13 cellular contexts compared by ENCODE assay signal in genomic region chr19:628168-628567, GRCh38. TPM values are rescaled to one million over a fixed set of nuclear protein-coding genes. Genes with fewer than 3 reads are reported as not detected.
A peak's percentile ranks its signal among the peaks of the same experiment; 100 is the strongest.
DNase-seq lines count a peak whose midpoint lies in the region; ATAC-seq, FAIRE-seq and TF ChIP-seq lines count a peak whose summit lies in the region.
"Had no signal": no experiment of that assay in that cellular context is flagged by ENCODE, and none has a peak within 500 bp of the region (broad histone marks: within the 10 kb centered on the region; RNA-seq: fewer than 3 reads in every experiment).

No MANE protein-coding gene starts in this region.

- 94% methylated on average over 13 of the region's 19 CpGs for WGBS in HepG2 (ENCODE audit: low lambda C conversion rate)
- WGBS in right lobe of liver (ENCODE audit: insufficient coverage, low coverage, low lambda C conversion rate, missing lambda C conversion rate), result 83% methylated on average over 4 of the region's 19 CpGs

- H3K4me1 ChIP-seq in HepG2 (ENCODE audit: insufficient read depth, low read length), result peaks cover 25% of the 10 kb centered on the region
- peaks cover 0 to 6% (median 3%) of the 10 kb centered on the region in 4 donors for H3K4me1 ChIP-seq in right lobe of liver
- H3K4me1 ChIP-seq in OCI-LY1 (ENCODE audit: insufficient read depth, low read length, severe bottlenecking), result peaks cover 6% of the 10 kb centered on the region
- H3K4me1 ChIP-seq in Peyer's patch, result peaks cover 0 to 19% (median 5%) of the 10 kb centered on the region in 4 donors

- DNase-seq in HepG2 (ENCODE audit: low spot score), result no peak
- DNase-seq in right lobe of liver, result no peak
- DNase-seq in erythroblast (lab: John Stamatoyannopoulos, UW), result peak; percentile 33 to 43
- DNase-seq in Peyer's patch, result no peak
- DNase-seq in H4 (ENCODE audit: low spot score), result no peak
- no peak for DNase-seq in NCI-H2107 treated with DMSO at 0.1 percent for 48 hours (lab: John Stamatoyannopoulos, UW; ENCODE audit: unreplicated experiment)
- DNase-seq: activated CD4-positive, CD25-positive, alpha-beta regulatory T cell; CD8-positive, alpha-beta T cell; NCI-H2171 had no signal

- peaks cover 8 to 37% of the 10 kb centered on the region in 2 experiments for H3K36me3 ChIP-seq in HepG2 (replicated peaks in 1 of 2; ENCODE audit: control insufficient read depth in 1 of 2, insufficient read depth in 2 of 2, low read length in 2 of 2)
- peaks cover 0 to 34% (median 8%) of the 10 kb centered on the region in 4 donors for H3K36me3 ChIP-seq in right lobe of liver
- H3K36me3 ChIP-seq in OCI-LY1 (ENCODE audit: insufficient read depth, low read length), result peaks cover 61% of the 10 kb centered on the region
- peaks cover 0 to 59% (median 0%) of the 10 kb centered on the region in 3 donors for H3K36me3 ChIP-seq in Peyer's patch

- no peak overlapping the region for H3K27ac ChIP-seq in HepG2 (ENCODE audit: extremely low read length, insufficient read depth, low read length)
- no peak overlapping the region for H3K27ac ChIP-seq in right lobe of liver
- no peak overlapping the region for H3K27ac ChIP-seq in OCI-LY1 (ENCODE audit: low read depth, low read length, poor library complexity, severe bottlenecking)
- H3K27ac ChIP-seq in Peyer's patch, result no peak overlapping the region
- H3K27ac ChIP-seq: suprapubic skin had no signal

- intact Hi-C loops in HepG2 (cut with micrococcal nuclease; ENCODE audit: unreplicated experiment), result no loop called here
- intact Hi-C loops in right lobe of liver (cut with DNase I), result no loop called here

- BruUV-seq in HepG2 (replicated peaks; lab: Mats Ljungman, UMichigan), result no TSS peak

- TF ChIP-seq POLR2A in HepG2 (IDR thresholded peaks at IDR 0.05; ENCODE audit: insufficient read depth in 1 of 2, low read depth in 2 of 2, low read length in 2 of 2), result no peak
- no peak for TF ChIP-seq POLR2A in right lobe of liver (IDR thresholded peaks at IDR 0.05)
- no peak for TF ChIP-seq POLR2A in erythroblast (IDR thresholded peaks at IDR 0.05; ENCODE audit: low read length)
- TF ChIP-seq POLR2A in Peyer's patch (IDR thresholded peaks at IDR 0.05), result no peak

- peaks cover 7% of the 10 kb centered on the region; the same call in 1 of the 2 replicates for H4K20me1 ChIP-seq in HepG2 (ENCODE audit: insufficient read depth, low read length)
- no peaks in the 10 kb centered on the region for H4K20me1 ChIP-seq in OCI-LY1 (ENCODE audit: insufficient read depth, low read length)

- no peak overlapping the region for H3K9ac ChIP-seq in HepG2 (ENCODE audit: insufficient read depth, low read depth, low read length)
- no peak overlapping the region for H3K9ac ChIP-seq in OCI-LY1 (ENCODE audit: low read length)

- in situ Hi-C loops in HepG2 (cut with HindIII; ENCODE audit: extremely low pct_ligation_motif_present, low pct_unique_long_range_greater_than_20kb), result no loop called here

- H3K27me3 ChIP-seq in HepG2 (ENCODE audit: control insufficient read depth in 1 of 2, insufficient read depth in 2 of 2, low read length in 2 of 2) (no peaks in the 10 kb centered on the region; a peak in 1 of 5 replicates), right lobe of liver (no peaks in the 10 kb centered on the region), OCI-LY1 (ENCODE audit: insufficient read depth, low read length) (no peaks in the 10 kb centered on the region), Peyer's patch (no peaks in the 10 kb centered on the region)
- H3K27me3 ChIP-seq: suprapubic skin had no signal

- CTCF ChIA-PET in HepG2 (lab: Yijun Ruan, JAX; ENCODE audit: low intra/inter-chr PET ratio, low total read pairs), result interaction anchor here (0.8 kb wide), 1 partner anchor 78 kb away, joined by 3 read pairs; no protein-coding TSS in a partner anchor

- H3K9me3 ChIP-seq in HepG2 (ENCODE audit: low read length) (no peaks in the 10 kb centered on the region), right lobe of liver (no peaks in the 10 kb centered on the region), OCI-LY1 (ENCODE audit: low read length) (no peaks in the 10 kb centered on the region), Peyer's patch (no peaks in the 10 kb centered on the region)
- H3K9me3 ChIP-seq: suprapubic skin had no signal

- no peak for TF ChIP-seq EP300 in HepG2 (IDR thresholded peaks at IDR 0.05; ENCODE audit: low read depth in 2 of 2, low read length in 2 of 2)
- no peak for TF ChIP-seq EP300 in HepG2 (CRISPR knock-in tag; IDR thresholded peaks at IDR 0.05; ENCODE audit: borderline replicate concordance)

- TF ChIP-seq RAD21 in HepG2 (CRISPR knock-in tag; IDR thresholded peaks at IDR 0.05), result no peak

- no peak overlapping the region for H3K4me3 ChIP-seq in HepG2 (replicated peaks in 1 of 3; ENCODE audit: insufficient read depth in 1 of 3, low read depth in 2 of 3, low read length in 3 of 3)
- H3K4me3 ChIP-seq in right lobe of liver, result no peak overlapping the region
- no peak overlapping the region for H3K4me3 ChIP-seq in OCI-LY1 (ENCODE audit: low read depth, low read length, poor library complexity, severe bottlenecking)
- no peak overlapping the region for H3K4me3 ChIP-seq in Peyer's patch
- H3K4me3 ChIP-seq: suprapubic skin had no signal

- TF ChIP-seq CTCF in HepG2 (CRISPR knock-in tag; IDR thresholded peaks at IDR 0.05), result peak; percentile 70
- peak in 1 of 4 donors; percentile 11 for TF ChIP-seq CTCF in right lobe of liver (IDR thresholded peaks at IDR 0.05)
- TF ChIP-seq CTCF in OCI-LY1 (IDR thresholded peaks at IDR 0.05; ENCODE audit: low read length), result peak; percentile 40; the same call in 1 of the 2 replicates
- peak in 1 of 6 experiments; percentile 19 for TF ChIP-seq CTCF in Peyer's patch (IDR thresholded peaks at IDR 0.05)

- POLR2A ChIA-PET in HepG2 (lab: Yijun Ruan, JAX), result no interaction called here

- H3F3A ChIP-seq in OCI-LY1 (ENCODE audit: insufficient read depth, low read length), result no peaks in the 10 kb centered on the region

- ATAC-seq in HepG2 (no peak), right lobe of liver (no peak), HG03571 (IDR thresholded peaks at IDR 0.05; ENCODE audit: unreplicated experiment) (no peak)
- ATAC-seq: CD8-positive, alpha-beta T cell had no signal

- peaks cover 30% of the 10 kb centered on the region for H3K79me2 ChIP-seq in HepG2 (ENCODE audit: insufficient read depth, low read length)
- no peaks in the 10 kb centered on the region for H3K79me2 ChIP-seq in OCI-LY1 (ENCODE audit: insufficient read depth, low read length)

- no peak overlapping the region for H2AFZ ChIP-seq in HepG2 (ENCODE audit: low read length)
- no peak overlapping the region for H2AFZ ChIP-seq in OCI-LY1 (ENCODE audit: low read length)

- FAIRE-seq in HepG2 (lab: Jason Lieb, UNC), result no peak
- FAIRE-seq: colon had no signal

- no peaks in the 10 kb centered on the region for H3K9me2 ChIP-seq in OCI-LY1 (ENCODE audit: low read depth, low read length)

- H3K4me2 ChIP-seq in HepG2 (ENCODE audit: low read depth, low read length) (no peak overlapping the region), OCI-LY1 (ENCODE audit: low read length) (no peak overlapping the region)

RNA-seq across cellular contexts. Expression of gene POLRMT, which starts 5.2 kb away (rescaled TPM):
- total RNA-seq in HepG2 (2016; rRNA removed; fragmentation: Illumina TruSeq; extraction: Trizol) (52.5 and 78.0 TPM in 2 replicates), right lobe of liver (10 to 100 TPM; 25.9 to 42.9 (median 33.3) TPM), Peyer's patch (100 to 1,000 TPM in 1 of 4 donors, 10 to 100 TPM in 3; 33.8 to 119 (median 70.5) TPM)
- total RNA-seq in HepG2 (2016; cell fraction: cytosol; rRNA removed; fragmentation: Illumina TruSeq; extraction: Trizol; ENCODE audit: low read depth), result 14.6 and 16.3 TPM in 2 replicates
- total RNA-seq in HepG2 (2016; cell fraction: insoluble cytoplasmic fraction; rRNA removed; fragmentation: Illumina TruSeq; extraction: Trizol), result 49.1 and 82.6 TPM in 2 replicates
- 30.6 and 32.9 TPM in 2 replicates for total RNA-seq in HepG2 (2016; cell fraction: membrane; rRNA removed; fragmentation: Illumina TruSeq; extraction: Trizol)
- total RNA-seq in HepG2 (2016; cell fraction: nucleus; rRNA removed; fragmentation: Illumina TruSeq; extraction: Trizol), result 53.4 and 70.1 TPM in 2 replicates
- 101 and 114 TPM in 2 replicates for polyA plus RNA-seq in HepG2 (2011; rRNA removed)
- polyA plus RNA-seq in HepG2 (2011; cell fraction: cytosol; rRNA removed), result 20.8 and 36.5 TPM in 2 replicates
- 255 and 333 TPM in 2 replicates for polyA plus RNA-seq in HepG2 (2011; cell fraction: nucleus; rRNA removed)
- polyA plus RNA-seq in HepG2 (2012), result 52.2 and 65.7 TPM in 2 replicates
- 16.5 and 17.7 TPM in 2 replicates for polyA plus RNA-seq in HepG2 (2016; cell fraction: cytosol; fragmentation: Illumina TruSeq; extraction: Trizol; ENCODE audit: low read depth)
- 70.9 and 71.7 TPM in 2 replicates for polyA plus RNA-seq in HepG2 (2016; cell fraction: insoluble cytoplasmic fraction; fragmentation: Illumina TruSeq; extraction: Trizol; ENCODE audit: low read depth)
- polyA plus RNA-seq in HepG2 (2016; cell fraction: membrane; fragmentation: Illumina TruSeq; extraction: Trizol; ENCODE audit: low read depth), result 34.9 and 37.3 TPM in 2 replicates
- 138 and 146 TPM in 2 replicates for polyA plus RNA-seq in HepG2 (2016; cell fraction: nucleus; fragmentation: Illumina TruSeq; extraction: Trizol; ENCODE audit: insufficient read depth, low read depth)
- polyA minus RNA-seq in HepG2 (2011; rRNA and poly(A)+ RNA removed; ENCODE audit: low replicate concordance), result 247 and 377 TPM in 2 replicates
- polyA minus RNA-seq in HepG2 (2011; cell fraction: cytosol; rRNA and poly(A)+ RNA removed), result 67.1 and 69.6 TPM in 2 replicates
- 37.9 and 42.3 TPM in 2 replicates for polyA minus RNA-seq in HepG2 (2011; cell fraction: nucleus; rRNA and poly(A)+ RNA removed)
- 19.9 and 21.5 TPM in 2 replicates for total RNA-seq in H4 (2014; rRNA removed; shearing (Covaris generic))

RNA-seq across cellular contexts. Expression of gene FGF22, which starts 11.5 kb away (rescaled TPM):
- total RNA-seq in HepG2 (2016; rRNA removed; fragmentation: Illumina TruSeq; extraction: Trizol) (0.24 TPM in 1 of 2 replicates, not detected in the other), right lobe of liver (under 1 TPM in 1 of 6 experiments, not detected in 5; 0.15 TPM), Peyer's patch (not detected)
- total RNA-seq in HepG2 (2016; cell fraction: cytosol; rRNA removed; fragmentation: Illumina TruSeq; extraction: Trizol; ENCODE audit: low read depth), result not detected in 2 replicates
- 0.09 TPM in 1 of 2 replicates, not detected in the other for total RNA-seq in HepG2 (2016; cell fraction: insoluble cytoplasmic fraction; rRNA removed; fragmentation: Illumina TruSeq; extraction: Trizol)
- 0.17 and 0.19 TPM in 2 replicates for total RNA-seq in HepG2 (2016; cell fraction: membrane; rRNA removed; fragmentation: Illumina TruSeq; extraction: Trizol)
- not detected in 2 replicates for total RNA-seq in HepG2 (2016; cell fraction: nucleus; rRNA removed; fragmentation: Illumina TruSeq; extraction: Trizol)
- polyA plus RNA-seq in HepG2 (2011; rRNA removed), result 0.07 TPM in 1 of 2 replicates, not detected in the other
- not detected in 2 replicates for polyA plus RNA-seq in HepG2 (2011; cell fraction: cytosol; rRNA removed)
- not detected in 2 replicates for polyA plus RNA-seq in HepG2 (2011; cell fraction: nucleus; rRNA removed)
- polyA plus RNA-seq in HepG2 (2012), result 0.09 and 0.27 TPM in 2 replicates
- polyA plus RNA-seq in HepG2 (2016; cell fraction: cytosol; fragmentation: Illumina TruSeq; extraction: Trizol; ENCODE audit: low read depth), result 0.08 and 0.16 TPM in 2 replicates
- polyA plus RNA-seq in HepG2 (2016; cell fraction: insoluble cytoplasmic fraction; fragmentation: Illumina TruSeq; extraction: Trizol; ENCODE audit: low read depth), result not detected in 2 replicates
- polyA plus RNA-seq in HepG2 (2016; cell fraction: membrane; fragmentation: Illumina TruSeq; extraction: Trizol; ENCODE audit: low read depth), result 0.13 TPM in 1 of 2 replicates, not detected in the other
- polyA plus RNA-seq in HepG2 (2016; cell fraction: nucleus; fragmentation: Illumina TruSeq; extraction: Trizol; ENCODE audit: insufficient read depth, low read depth), result 0.33 TPM in 1 of 2 replicates, not detected in the other
- polyA minus RNA-seq in HepG2 (2011; rRNA and poly(A)+ RNA removed; ENCODE audit: low replicate concordance), result not detected in 2 replicates
- polyA minus RNA-seq in HepG2 (2011; cell fraction: cytosol; rRNA and poly(A)+ RNA removed), result not detected in 2 replicates
- polyA minus RNA-seq in HepG2 (2011; cell fraction: nucleus; rRNA and poly(A)+ RNA removed), result not detected in 2 replicates
- total RNA-seq in H4 (2014; rRNA removed; shearing (Covaris generic)), result not detected in 2 replicates

RNA-seq across cellular contexts. Expression of gene RNF126, which starts 34.8 kb away (rescaled TPM):
- total RNA-seq in HepG2 (2016; rRNA removed; fragmentation: Illumina TruSeq; extraction: Trizol), result 18.5 and 34.0 TPM in 2 replicates
- 60.7 and 62.9 TPM in 2 replicates for total RNA-seq in HepG2 (2016; cell fraction: cytosol; rRNA removed; fragmentation: Illumina TruSeq; extraction: Trizol; ENCODE audit: low read depth)
- total RNA-seq in HepG2 (2016; cell fraction: insoluble cytoplasmic fraction; rRNA removed; fragmentation: Illumina TruSeq; extraction: Trizol), result 14.0 and 32.5 TPM in 2 replicates
- 51.8 and 70.5 TPM in 2 replicates for total RNA-seq in HepG2 (2016; cell fraction: membrane; rRNA removed; fragmentation: Illumina TruSeq; extraction: Trizol)
- 20.4 and 26.7 TPM in 2 replicates for total RNA-seq in HepG2 (2016; cell fraction: nucleus; rRNA removed; fragmentation: Illumina TruSeq; extraction: Trizol)
- polyA plus RNA-seq in HepG2 (2011; rRNA removed), result 23.2 and 24.6 TPM in 2 replicates
- polyA plus RNA-seq in HepG2 (2011; cell fraction: cytosol; rRNA removed), result 21.4 and 33.6 TPM in 2 replicates
- 96.9 and 98.7 TPM in 2 replicates for polyA plus RNA-seq in HepG2 (2011; cell fraction: nucleus; rRNA removed)
- 47.4 and 51.2 TPM in 2 replicates for polyA plus RNA-seq in HepG2 (2012)
- polyA plus RNA-seq in HepG2 (2016; cell fraction: cytosol; fragmentation: Illumina TruSeq; extraction: Trizol; ENCODE audit: low read depth), result 83.7 and 90.8 TPM in 2 replicates
- polyA plus RNA-seq in HepG2 (2016; cell fraction: insoluble cytoplasmic fraction; fragmentation: Illumina TruSeq; extraction: Trizol; ENCODE audit: low read depth), result 29.9 and 39.9 TPM in 2 replicates
- 79.7 and 88.6 TPM in 2 replicates for polyA plus RNA-seq in HepG2 (2016; cell fraction: membrane; fragmentation: Illumina TruSeq; extraction: Trizol; ENCODE audit: low read depth)
- 75.9 and 77.0 TPM in 2 replicates for polyA plus RNA-seq in HepG2 (2016; cell fraction: nucleus; fragmentation: Illumina TruSeq; extraction: Trizol; ENCODE audit: insufficient read depth, low read depth)
- polyA minus RNA-seq in HepG2 (2011; rRNA and poly(A)+ RNA removed; ENCODE audit: low replicate concordance), result 10.7 and 26.6 TPM in 2 replicates
- 18.3 and 21.9 TPM in 2 replicates for polyA minus RNA-seq in HepG2 (2011; cell fraction: cytosol; rRNA and poly(A)+ RNA removed)
- polyA minus RNA-seq in HepG2 (2011; cell fraction: nucleus; rRNA and poly(A)+ RNA removed), result 28.0 and 36.3 TPM in 2 replicates
- total RNA-seq in right lobe of liver, result 10 to 100 TPM; 18.3 to 85.0 (median 28.8) TPM
- total RNA-seq in Peyer's patch, result 100 to 1,000 TPM in 3 of 4 donors, 10 to 100 TPM in 1; 83.3 to 119 (median 115) TPM
- total RNA-seq in H4 (2014; rRNA removed; shearing (Covaris generic)), result 23.8 and 27.4 TPM in 2 replicates

RNA-seq across cellular contexts. Expression of gene HCN2, which starts 38.5 kb away (rescaled TPM):
- total RNA-seq in HepG2 (2016; rRNA removed; fragmentation: Illumina TruSeq; extraction: Trizol), result not detected in 2 replicates
- not detected in 2 replicates for total RNA-seq in HepG2 (2016; cell fraction: cytosol; rRNA removed; fragmentation: Illumina TruSeq; extraction: Trizol; ENCODE audit: low read depth)
- total RNA-seq in HepG2 (2016; cell fraction: insoluble cytoplasmic fraction; rRNA removed; fragmentation: Illumina TruSeq; extraction: Trizol), result not detected in 2 replicates
- 0.03 TPM in 1 of 2 replicates, not detected in the other for total RNA-seq in HepG2 (2016; cell fraction: membrane; rRNA removed; fragmentation: Illumina TruSeq; extraction: Trizol)
- total RNA-seq in HepG2 (2016; cell fraction: nucleus; rRNA removed; fragmentation: Illumina TruSeq; extraction: Trizol), result not detected in 2 replicates
- polyA plus RNA-seq in HepG2 (2011; rRNA removed), result 0.01 and 0.05 TPM in 2 replicates
- polyA plus RNA-seq in HepG2 (2011; cell fraction: cytosol; rRNA removed), result 0.07 and 0.09 TPM in 2 replicates
- polyA plus RNA-seq in HepG2 (2011; cell fraction: nucleus; rRNA removed), result 0.19 and 0.24 TPM in 2 replicates
- polyA plus RNA-seq in HepG2 (2012), result 0.15 and 0.39 TPM in 2 replicates
- 0.07 TPM in 1 of 2 replicates, not detected in the other for polyA plus RNA-seq in HepG2 (2016; cell fraction: cytosol; fragmentation: Illumina TruSeq; extraction: Trizol; ENCODE audit: low read depth)
- polyA plus RNA-seq in HepG2 (2016; cell fraction: insoluble cytoplasmic fraction; fragmentation: Illumina TruSeq; extraction: Trizol; ENCODE audit: low read depth), result not detected in 2 replicates
- 0.05 TPM in 1 of 2 replicates, not detected in the other for polyA plus RNA-seq in HepG2 (2016; cell fraction: membrane; fragmentation: Illumina TruSeq; extraction: Trizol; ENCODE audit: low read depth)
- polyA plus RNA-seq in HepG2 (2016; cell fraction: nucleus; fragmentation: Illumina TruSeq; extraction: Trizol; ENCODE audit: insufficient read depth, low read depth), result not detected in 2 replicates
- 0.16 and 9.3 TPM in 2 replicates for polyA minus RNA-seq in HepG2 (2011; rRNA and poly(A)+ RNA removed; ENCODE audit: low replicate concordance)
- polyA minus RNA-seq in HepG2 (2011; cell fraction: cytosol; rRNA and poly(A)+ RNA removed), result not detected in 2 replicates
- polyA minus RNA-seq in HepG2 (2011; cell fraction: nucleus; rRNA and poly(A)+ RNA removed), result not detected in 2 replicates
- under 1 TPM in 5 of 6 experiments, not detected in 1; 0.05 to 0.27 (median 0.09) TPM for total RNA-seq in right lobe of liver
- not detected for total RNA-seq in Peyer's patch
- 4.5 and 4.6 TPM in 2 replicates for total RNA-seq in H4 (2014; rRNA removed; shearing (Covaris generic))

RNA-seq across cellular contexts. Expression of gene FSTL3, which starts 48.0 kb away (rescaled TPM):
- total RNA-seq in HepG2 (2016; rRNA removed; fragmentation: Illumina TruSeq; extraction: Trizol) (5.8 and 13.5 TPM in 2 replicates), right lobe of liver (10 to 100 TPM in 3 of 6 experiments, 1 to 10 TPM in 3; 4.2 to 18.7 (median 10.4) TPM), Peyer's patch (10 to 100 TPM; 13.8 to 94.9 (median 34.9) TPM)
- total RNA-seq in HepG2 (2016; cell fraction: cytosol; rRNA removed; fragmentation: Illumina TruSeq; extraction: Trizol; ENCODE audit: low read depth), result 3.3 and 3.8 TPM in 2 replicates
- 4.6 and 14.2 TPM in 2 replicates for total RNA-seq in HepG2 (2016; cell fraction: insoluble cytoplasmic fraction; rRNA removed; fragmentation: Illumina TruSeq; extraction: Trizol)
- total RNA-seq in HepG2 (2016; cell fraction: membrane; rRNA removed; fragmentation: Illumina TruSeq; extraction: Trizol), result 7.0 and 8.2 TPM in 2 replicates
- total RNA-seq in HepG2 (2016; cell fraction: nucleus; rRNA removed; fragmentation: Illumina TruSeq; extraction: Trizol), result 11.9 and 15.2 TPM in 2 replicates
- 15.6 and 30.9 TPM in 2 replicates for polyA plus RNA-seq in HepG2 (2011; rRNA removed)
- polyA plus RNA-seq in HepG2 (2011; cell fraction: cytosol; rRNA removed), result 24.5 and 32.7 TPM in 2 replicates
- 151 and 166 TPM in 2 replicates for polyA plus RNA-seq in HepG2 (2011; cell fraction: nucleus; rRNA removed)
- polyA plus RNA-seq in HepG2 (2012), result 19.0 and 28.0 TPM in 2 replicates
- polyA plus RNA-seq in HepG2 (2016; cell fraction: cytosol; fragmentation: Illumina TruSeq; extraction: Trizol; ENCODE audit: low read depth), result 3.1 and 4.0 TPM in 2 replicates
- polyA plus RNA-seq in HepG2 (2016; cell fraction: insoluble cytoplasmic fraction; fragmentation: Illumina TruSeq; extraction: Trizol; ENCODE audit: low read depth), result 6.4 and 7.0 TPM in 2 replicates
- 5.8 and 6.2 TPM in 2 replicates for polyA plus RNA-seq in HepG2 (2016; cell fraction: membrane; fragmentation: Illumina TruSeq; extraction: Trizol; ENCODE audit: low read depth)
- polyA plus RNA-seq in HepG2 (2016; cell fraction: nucleus; fragmentation: Illumina TruSeq; extraction: Trizol; ENCODE audit: insufficient read depth, low read depth), result 30.9 and 40.0 TPM in 2 replicates
- polyA minus RNA-seq in HepG2 (2011; rRNA and poly(A)+ RNA removed; ENCODE audit: low replicate concordance), result 28.2 and 70.2 TPM in 2 replicates
- polyA minus RNA-seq in HepG2 (2011; cell fraction: cytosol; rRNA and poly(A)+ RNA removed), result 10.6 and 21.0 TPM in 2 replicates
- polyA minus RNA-seq in HepG2 (2011; cell fraction: nucleus; rRNA and poly(A)+ RNA removed), result 6.8 and 7.9 TPM in 2 replicates
- 35.6 and 45.6 TPM in 2 replicates for total RNA-seq in H4 (2014; rRNA removed; shearing (Covaris generic))

Comparison
In these comparisons a context has a peak if more than half of its experiments do, and no peak if none do; other contexts are left out.
1. DNase-seq: peak in erythroblast (2 of 2); none in HepG2 (single experiment), right lobe of liver (0 of 3), Peyer's patch (0 of 3), H4 (single experiment) and NCI-H2107 treated with DMSO at 0.1 percent for 48 hours (single experiment).